ENCODE assay signal across 1 cellular context in the genomic region with DNA sequence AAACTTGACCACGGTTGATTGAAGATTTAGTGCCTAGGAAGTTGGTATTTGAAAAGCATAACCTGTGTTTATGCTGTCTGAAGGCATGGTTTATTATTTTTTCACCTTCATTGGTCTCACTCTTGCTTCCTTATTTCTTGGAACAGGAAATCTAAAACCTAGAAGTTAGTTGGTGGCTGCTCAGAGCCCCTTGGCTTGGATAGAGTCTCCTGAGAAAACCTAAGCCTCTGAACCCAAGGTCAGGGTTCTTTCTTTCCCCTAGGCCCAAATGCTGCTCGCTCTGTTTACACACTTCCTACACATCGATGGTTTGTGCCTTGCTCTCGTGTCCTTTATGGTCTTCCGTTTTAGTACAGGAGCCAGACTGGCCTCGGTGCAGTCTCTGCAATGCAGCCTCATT.
TF ChIP-seq lines count a peak whose summit lies in the region.

No MANE protein-coding gene starts in this region.

TF ChIP-seq in GM23338, 12 proteins besides CTCF, POLR2A, EP300 and RAD21 (continued from another document):
- TF ChIP-seq, protein P1, sequence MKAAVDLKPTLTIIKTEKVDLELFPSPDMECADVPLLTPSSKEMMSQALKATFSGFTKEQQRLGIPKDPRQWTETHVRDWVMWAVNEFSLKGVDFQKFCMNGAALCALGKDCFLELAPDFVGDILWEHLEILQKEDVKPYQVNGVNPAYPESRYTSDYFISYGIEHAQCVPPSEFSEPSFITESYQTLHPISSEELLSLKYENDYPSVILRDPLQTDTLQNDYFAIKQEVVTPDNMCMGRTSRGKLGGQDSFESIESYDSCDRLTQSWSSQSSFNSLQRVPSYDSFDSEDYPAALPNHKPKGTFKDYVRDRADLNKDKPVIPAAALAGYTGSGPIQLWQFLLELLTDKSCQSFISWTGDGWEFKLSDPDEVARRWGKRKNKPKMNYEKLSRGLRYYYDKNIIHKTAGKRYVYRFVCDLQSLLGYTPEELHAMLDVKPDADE (IDR thresholded peaks at IDR 0.05), result no peak
- TF ChIP-seq ZNF114 (CRISPR knock-in tag; IDR thresholded peaks at IDR 0.05), result no peak
- TF ChIP-seq POLR2AphosphoS5 (IDR thresholded peaks at IDR 0.05; ENCODE audit: low read depth), result no peak
